10 cellular contexts compared by ENCODE assay signal in genomic region chr4:10007436-10007740, GRCh38. TPM values are rescaled to one million over a fixed set of nuclear protein-coding genes. Genes with fewer than 3 reads are reported as not detected.
A peak's percentile ranks its signal among the peaks of the same experiment; 100 is the strongest.
DNase-seq lines count a peak whose midpoint lies in the region; ATAC-seq and TF ChIP-seq lines count a peak whose summit lies in the region.
"Had no signal": no experiment of that assay in that cellular context is flagged by ENCODE, and none has a peak within 500 bp of the region (broad histone marks: within the 10 kb centered on the region; RNA-seq: fewer than 3 reads in every experiment).

No MANE protein-coding gene starts in this region.

- intact Hi-C loops in activated CD4-positive, alpha-beta T cell treated with anti-CD3 and anti-CD28 coated beads, Interleukin-2, amount 10 ng/mL, durations not matched to agents 24 days and 14 days (cut with micrococcal nuclease), result no loop called here
- intact Hi-C loops in stomach (cut with DNase I; ENCODE audit: low total_unique reads) (no loop called here), Right ventricle myocardium inferior (cut with DNase I) (no loop called here)

- no peaks in the 10 kb centered on the region for H3K36me3 Mint-ChIP-seq in activated CD4-positive, alpha-beta T cell treated with anti-CD3 and anti-CD28 coated beads, Interleukin-2, amount 10 ng/mL, durations not matched to agents 24 days and 14 days (ENCODE audit: low read depth)
- no peaks in the 10 kb centered on the region for H3K36me3 Mint-ChIP-seq in activated naive CD8-positive, alpha-beta T cell treated with anti-CD3 and anti-CD28 coated beads for 36 hours

- no peaks in the 10 kb centered on the region for H3K27me3 Mint-ChIP-seq in activated CD4-positive, alpha-beta T cell treated with anti-CD3 and anti-CD28 coated beads, Interleukin-2, amount 10 ng/mL, durations not matched to agents 24 days and 14 days
- H3K27me3 Mint-ChIP-seq in activated naive CD8-positive, alpha-beta T cell treated with anti-CD3 and anti-CD28 coated beads for 36 hours, result no peaks in the 10 kb centered on the region

- peaks cover 4% of the 10 kb centered on the region for H3K9me3 Mint-ChIP-seq in activated CD4-positive, alpha-beta T cell treated with anti-CD3 and anti-CD28 coated beads, Interleukin-2, amount 10 ng/mL, durations not matched to agents 24 days and 14 days
- no peaks in the 10 kb centered on the region for H3K9me3 Mint-ChIP-seq in activated naive CD8-positive, alpha-beta T cell treated with anti-CD3 and anti-CD28 coated beads for 36 hours
- H3K9me3 Mint-ChIP-seq: naive thymus-derived CD4-positive, alpha-beta T cell had no signal

- peak; percentile 25 for DNase-seq in activated CD4-positive, alpha-beta T cell treated with anti-CD3 and anti-CD28 coated beads for 48 hours
- DNase-seq in activated CD4-positive, alpha-beta T cell treated with anti-CD3 and anti-CD28 coated beads, Interleukin-2, amount 10 ng/mL, durations not matched to agents 24 days and 14 days, result no peak
- DNase-seq in activated naive CD8-positive, alpha-beta T cell treated with anti-CD3 and anti-CD28 coated beads for 36 hours, result peak; percentile 28
- DNase-seq in stomach (no peak), LoVo (ENCODE audit: low spot score) (no peak), Right ventricle myocardium inferior (ENCODE audit: missing footprints) (no peak), SHP77 treated with DMSO at 0.1 percent for 48 hours (lab: John Stamatoyannopoulos, UW) (no peak)
- DNase-seq: naive thymus-derived CD4-positive, alpha-beta T cell had no signal

- H3K27ac Mint-ChIP-seq in activated CD4-positive, alpha-beta T cell treated with anti-CD3 and anti-CD28 coated beads, Interleukin-2, amount 10 ng/mL, durations not matched to agents 24 days and 14 days, result no peak overlapping the region
- peak overlapping the region; percentile 79 for H3K27ac Mint-ChIP-seq in activated naive CD8-positive, alpha-beta T cell treated with anti-CD3 and anti-CD28 coated beads for 36 hours
- H3K27ac Mint-ChIP-seq: naive thymus-derived CD4-positive, alpha-beta T cell had no signal

- H3K27me3 ChIP-seq in stomach, result no peaks in the 10 kb centered on the region
- H3K27me3 ChIP-seq: SJSA1 had no signal

- H3K4me1 ChIP-seq in stomach, result peaks cover 27 to 45% (median 40%) of the 10 kb centered on the region in 4 donors
- H3K4me1 ChIP-seq: SJSA1 had no signal

- no peak for TF ChIP-seq CTCF in stomach (IDR thresholded peaks at IDR 0.05)

- no peaks in the 10 kb centered on the region for H3K9me3 ChIP-seq in stomach
- H3K9me3 ChIP-seq: SJSA1 had no signal

- H3K4me3 Mint-ChIP-seq in activated CD4-positive, alpha-beta T cell treated with anti-CD3 and anti-CD28 coated beads, Interleukin-2, amount 10 ng/mL, durations not matched to agents 24 days and 14 days, result no peak overlapping the region
- H3K4me3 Mint-ChIP-seq in activated naive CD8-positive, alpha-beta T cell treated with anti-CD3 and anti-CD28 coated beads for 36 hours, result no peak overlapping the region
- H3K4me3 Mint-ChIP-seq: naive thymus-derived CD4-positive, alpha-beta T cell had no signal

- H3K4me1 Mint-ChIP-seq in activated CD4-positive, alpha-beta T cell treated with anti-CD3 and anti-CD28 coated beads, Interleukin-2, amount 10 ng/mL, durations not matched to agents 24 days and 14 days, result peaks cover 22% of the 10 kb centered on the region
- peaks cover 46% of the 10 kb centered on the region for H3K4me1 Mint-ChIP-seq in activated naive CD8-positive, alpha-beta T cell treated with anti-CD3 and anti-CD28 coated beads for 36 hours

- peak overlapping the region; percentile 76 to 90 (median 86) for H3K27ac ChIP-seq in stomach
- H3K27ac ChIP-seq: SJSA1 had no signal

- H3K4me3 ChIP-seq in stomach, result no peak overlapping the region
- H3K4me3 ChIP-seq: SJSA1 had no signal

- 67 to 90% (median 79%) methylated on average over 1 of the region's 1 CpG for WGBS in stomach, 5 donors

- no peak for TF ChIP-seq POLR2A in stomach (IDR thresholded peaks at IDR 0.05)

- ATAC-seq in HG02759 (IDR thresholded peaks at IDR 0.05; ENCODE audit: unreplicated experiment) (peak; percentile 41), Right ventricle myocardium inferior (no peak)

- no peaks in the 10 kb centered on the region for H3K36me3 ChIP-seq in stomach
- H3K36me3 ChIP-seq: SJSA1 had no signal

- no peak for TF ChIP-seq EP300 in stomach (IDR thresholded peaks at IDR 0.05)

RNA-seq across cellular contexts. Expression of gene SLC2A9, which starts 13.9 kb away (rescaled TPM):
- 1.6 and 2.4 TPM in 2 replicates for total RNA-seq in activated CD4-positive, alpha-beta T cell treated with anti-CD3 and anti-CD28 coated beads, Interleukin-2, amount 10 ng/mL, durations not matched to agents 24 days and 14 days
- 1 to 10 TPM; 1.1 to 1.2 TPM for total RNA-seq in activated naive CD8-positive, alpha-beta T cell treated with anti-CD3 and anti-CD28 coated beads for 36 hours
- total RNA-seq in stomach (10 to 100 TPM in 1 of 5 donors, 1 to 10 TPM in 4; 2.2 to 35.3 (median 4.5) TPM), Right ventricle myocardium inferior (9.6 TPM)
- 1 to 10 TPM in 2 of 3 donors, under 1 TPM in 1; 0.61 to 3.0 (median 1.6) TPM for polyA plus RNA-seq in stomach
- total RNA-seq: SJSA1 had no signal

Comparison
In these comparisons a context has a peak if more than half of its experiments do, and no peak if none do; other contexts are left out.
1. DNase-seq: peak in activated CD4-positive, alpha-beta T cell treated with anti-CD3 and anti-CD28 coated beads for 48 hours (single experiment) and activated naive CD8-positive, alpha-beta T cell treated with anti-CD3 and anti-CD28 coated beads for 36 hours (single experiment); none in activated CD4-positive, alpha-beta T cell treated with anti-CD3 and anti-CD28 coated beads, Interleukin-2, amount 10 ng/mL, durations not matched to agents 24 days and 14 days (single experiment), stomach (single experiment), LoVo (single experiment), Right ventricle myocardium inferior (single experiment) and SHP77 treated with DMSO at 0.1 percent for 48 hours (single experiment).